Comparison of ENCODE assay signal across 8 cellular contexts in the genomic region with DNA sequence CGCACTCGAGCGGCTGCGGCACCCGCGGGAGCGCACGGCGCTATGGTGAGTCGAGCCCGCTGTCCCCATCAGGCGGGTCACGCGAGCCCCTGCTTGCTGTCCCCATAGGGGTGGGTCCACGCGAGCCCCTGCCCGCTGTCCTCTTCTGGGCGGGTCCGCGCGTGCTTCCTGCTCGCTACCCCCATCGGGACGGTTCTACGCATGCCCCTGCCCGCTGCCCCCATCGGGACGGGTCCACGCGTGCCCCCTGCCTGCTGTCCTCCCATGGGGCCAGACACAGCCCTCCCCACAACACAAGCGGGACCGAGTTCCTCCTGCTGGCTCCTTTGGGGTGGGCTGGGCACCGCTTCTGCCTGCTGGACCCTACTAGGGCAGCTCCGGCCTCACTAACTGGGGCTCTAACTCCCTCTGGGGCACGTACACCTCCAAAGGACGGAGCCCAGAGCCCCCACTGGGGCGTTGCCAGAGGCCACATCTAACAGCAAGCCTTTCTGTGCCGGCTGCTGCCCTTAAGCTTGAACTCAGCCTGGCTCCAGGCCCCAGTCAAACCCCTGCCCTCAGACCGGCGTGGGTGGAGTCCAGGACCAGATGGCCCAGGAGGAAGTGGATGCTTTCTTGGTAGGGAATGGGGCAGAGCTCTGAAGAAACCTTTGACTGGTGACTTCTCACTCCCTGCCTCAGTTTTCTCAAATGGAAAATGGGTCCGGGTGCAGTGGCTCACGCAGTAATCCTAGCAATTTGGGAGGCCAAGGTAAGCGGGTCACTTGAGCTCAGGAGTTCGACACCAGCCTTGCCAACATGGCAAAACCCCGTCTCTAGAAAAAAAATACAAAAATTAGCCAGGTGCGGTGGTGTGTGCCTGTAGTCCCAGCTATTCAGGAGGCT. TPM values are rescaled to one million over a fixed set of nuclear protein-coding genes. Genes with fewer than 3 reads are reported as not detected.
A peak's percentile ranks its signal among the peaks of the same experiment; 100 is the strongest.
DNase-seq lines count a peak whose midpoint lies in the region; ATAC-seq and TF ChIP-seq lines count a peak whose summit lies in the region.

No MANE protein-coding gene starts in this region.

- H2AFZ ChIP-seq in Karpas-422 (ENCODE audit: low read length) = peak overlapping the region; percentile 42; the same call in 1 of the 2 replicates

- CTCF ChIA-PET in WTC11 (lab: Charles Lee) = interaction anchor here (0.7 to 2.0 kb wide), 7 partner anchors 17 to 131 kb away, joined by 3 to 11 read pairs (median 5); no protein-coding TSS in a partner anchor

- H3K27me3 Mint-ChIP-seq in WTC11 (ENCODE audit: low read depth) = no peaks in the 10 kb centered on the region; the same call in 1 of the 2 replicates

- H3K4me1 ChIP-seq in Karpas-422 (ENCODE audit: low read length) = peaks cover 13% of the 10 kb centered on the region
- H3K4me1 ChIP-seq in muscle layer of colon (ENCODE audit: insufficient read depth, low read length) = peaks cover 4% of the 10 kb centered on the region

- no peaks in the 10 kb centered on the region for H3K36me3 ChIP-seq in Karpas-422 (ENCODE audit: insufficient read depth, low read length)
- H3K36me3 ChIP-seq in muscle layer of colon (ENCODE audit: insufficient read depth, low read length) = peaks cover 15% of the 10 kb centered on the region

- H4K20me1 ChIP-seq in Karpas-422 (ENCODE audit: insufficient read depth, low read depth, low read length) = no peaks in the 10 kb centered on the region

- peak overlapping the region; percentile 71 for H3K4me2 ChIP-seq in Karpas-422 (ENCODE audit: low read depth, low read length, poor library complexity, severe bottlenecking)

- DNase-seq in NCI-H1092 treated with DMSO at 0.1 percent for 48 hours (lab: John Stamatoyannopoulos, UW) (peak; percentile 26), NCI-H1092 (lab: John Stamatoyannopoulos, UW) (no peak), Karpas-422 (peak; percentile 79), WTC11 (ENCODE audit: low spot score) (peak; percentile 72), superior temporal gyrus (ENCODE audit: extremely low spot score) (peak; percentile 22)

- H3K4me1 Mint-ChIP-seq in WTC11 = peaks cover 17% of the 10 kb centered on the region

- TF ChIP-seq CTCF in WTC11 (IDR thresholded peaks at IDR 0.05) = no peak

- H3K4me3 Mint-ChIP-seq in WTC11 = peak overlapping the region; percentile 69

- H3K9me2 ChIP-seq in Karpas-422 (replicated peaks; ENCODE audit: insufficient read depth, low read length) = no peaks in the 10 kb centered on the region

- H3K4me3 ChIP-seq in Karpas-422 (ENCODE audit: low read length) (peak overlapping the region; percentile 89), muscle layer of colon (ENCODE audit: low read depth in 1 of 2, low read length in 2 of 2) (peak overlapping the region; percentile 72 to 91)

- peak; percentile 17 for ATAC-seq in GM21786 (IDR thresholded peaks at IDR 0.05; ENCODE audit: unreplicated experiment)
- peak; percentile 56 for ATAC-seq in WTC11
- ATAC-seq in esophagus mucosa = peak; percentile 43

- H3K79me2 ChIP-seq in Karpas-422 (ENCODE audit: low read length) = peaks cover 20% of the 10 kb centered on the region

- no peaks in the 10 kb centered on the region for H3K27me3 ChIP-seq in Karpas-422 (ENCODE audit: low read length)
- H3K27me3 ChIP-seq in muscle layer of colon (ENCODE audit: control insufficient read depth in 1 of 2, insufficient read depth in 2 of 2, low read length in 2 of 2) = no peaks in the 10 kb centered on the region

- H3K27ac Mint-ChIP-seq in WTC11 = no peak overlapping the region

- H3K9ac ChIP-seq in Karpas-422 (ENCODE audit: low read length) (peak overlapping the region; percentile 86), muscle layer of colon (ENCODE audit: low read length) (no peak overlapping the region)

- POLR2A ChIA-PET in WTC11 (lab: Charles Lee) = interaction anchor here (0.6 kb wide), 1 partner anchor 27 kb away, joined by 4 read pairs; no protein-coding TSS in a partner anchor

- no peaks in the 10 kb centered on the region for H3K9me3 Mint-ChIP-seq in WTC11

- peaks cover 13% of the 10 kb centered on the region for H3K36me3 Mint-ChIP-seq in WTC11

- H3K9me3 ChIP-seq in Karpas-422 (ENCODE audit: low read length) (no peaks in the 10 kb centered on the region), muscle layer of colon (ENCODE audit: low read length) (no peaks in the 10 kb centered on the region)

- H3K27ac ChIP-seq in Karpas-422 (ENCODE audit: low read length) (peak overlapping the region; percentile 32; the same call in 1 of the 2 replicates), muscle layer of colon (ENCODE audit: low read depth, low read length) (peak overlapping the region; percentile 86)

TF ChIP-seq in WTC11, 78 proteins besides CTCF, POLR2A, EP300 and RAD21 (continues in another document):
- TF ChIP-seq ATF1 (CRISPR knock-in tag; IDR thresholded peaks at IDR 0.05) (peak; percentile 33; the same call in 1 of the 2 replicates), GRHL2 (CRISPR knock-in tag; IDR thresholded peaks at IDR 0.05; ENCODE audit: insufficient replicate concordance, severe bottlenecking) (no peak), ZNF671 (CRISPR knock-in tag; IDR thresholded peaks at IDR 0.05) (no peak), FOXP1 (CRISPR knock-in tag; IDR thresholded peaks at IDR 0.05; ENCODE audit: borderline replicate concordance) (peak; percentile 56; the same call in 1 of the 2 replicates), FOXK1 (CRISPR knock-in tag; IDR thresholded peaks at IDR 0.05) (0 out of 2 replicates have a peak, but pooled peaks have one; percentile 18), TCF7 (CRISPR knock-in tag; IDR thresholded peaks at IDR 0.05; ENCODE audit: low read depth) (no peak)
- TF ChIP-seq, protein P1, sequence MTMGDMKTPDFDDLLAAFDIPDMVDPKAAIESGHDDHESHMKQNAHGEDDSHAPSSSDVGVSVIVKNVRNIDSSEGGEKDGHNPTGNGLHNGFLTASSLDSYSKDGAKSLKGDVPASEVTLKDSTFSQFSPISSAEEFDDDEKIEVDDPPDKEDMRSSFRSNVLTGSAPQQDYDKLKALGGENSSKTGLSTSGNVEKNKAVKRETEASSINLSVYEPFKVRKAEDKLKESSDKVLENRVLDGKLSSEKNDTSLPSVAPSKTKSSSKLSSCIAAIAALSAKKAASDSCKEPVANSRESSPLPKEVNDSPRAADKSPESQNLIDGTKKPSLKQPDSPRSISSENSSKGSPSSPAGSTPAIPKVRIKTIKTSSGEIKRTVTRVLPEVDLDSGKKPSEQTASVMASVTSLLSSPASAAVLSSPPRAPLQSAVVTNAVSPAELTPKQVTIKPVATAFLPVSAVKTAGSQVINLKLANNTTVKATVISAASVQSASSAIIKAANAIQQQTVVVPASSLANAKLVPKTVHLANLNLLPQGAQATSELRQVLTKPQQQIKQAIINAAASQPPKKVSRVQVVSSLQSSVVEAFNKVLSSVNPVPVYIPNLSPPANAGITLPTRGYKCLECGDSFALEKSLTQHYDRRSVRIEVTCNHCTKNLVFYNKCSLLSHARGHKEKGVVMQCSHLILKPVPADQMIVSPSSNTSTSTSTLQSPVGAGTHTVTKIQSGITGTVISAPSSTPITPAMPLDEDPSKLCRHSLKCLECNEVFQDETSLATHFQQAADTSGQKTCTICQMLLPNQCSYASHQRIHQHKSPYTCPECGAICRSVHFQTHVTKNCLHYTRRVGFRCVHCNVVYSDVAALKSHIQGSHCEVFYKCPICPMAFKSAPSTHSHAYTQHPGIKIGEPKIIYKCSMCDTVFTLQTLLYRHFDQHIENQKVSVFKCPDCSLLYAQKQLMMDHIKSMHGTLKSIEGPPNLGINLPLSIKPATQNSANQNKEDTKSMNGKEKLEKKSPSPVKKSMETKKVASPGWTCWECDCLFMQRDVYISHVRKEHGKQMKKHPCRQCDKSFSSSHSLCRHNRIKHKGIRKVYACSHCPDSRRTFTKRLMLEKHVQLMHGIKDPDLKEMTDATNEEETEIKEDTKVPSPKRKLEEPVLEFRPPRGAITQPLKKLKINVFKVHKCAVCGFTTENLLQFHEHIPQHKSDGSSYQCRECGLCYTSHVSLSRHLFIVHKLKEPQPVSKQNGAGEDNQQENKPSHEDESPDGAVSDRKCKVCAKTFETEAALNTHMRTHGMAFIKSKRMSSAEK (CRISPR knock-in tag; IDR thresholded peaks at IDR 0.05; ENCODE audit: borderline replicate concordance) = no peak
- TF ChIP-seq, protein P2, sequence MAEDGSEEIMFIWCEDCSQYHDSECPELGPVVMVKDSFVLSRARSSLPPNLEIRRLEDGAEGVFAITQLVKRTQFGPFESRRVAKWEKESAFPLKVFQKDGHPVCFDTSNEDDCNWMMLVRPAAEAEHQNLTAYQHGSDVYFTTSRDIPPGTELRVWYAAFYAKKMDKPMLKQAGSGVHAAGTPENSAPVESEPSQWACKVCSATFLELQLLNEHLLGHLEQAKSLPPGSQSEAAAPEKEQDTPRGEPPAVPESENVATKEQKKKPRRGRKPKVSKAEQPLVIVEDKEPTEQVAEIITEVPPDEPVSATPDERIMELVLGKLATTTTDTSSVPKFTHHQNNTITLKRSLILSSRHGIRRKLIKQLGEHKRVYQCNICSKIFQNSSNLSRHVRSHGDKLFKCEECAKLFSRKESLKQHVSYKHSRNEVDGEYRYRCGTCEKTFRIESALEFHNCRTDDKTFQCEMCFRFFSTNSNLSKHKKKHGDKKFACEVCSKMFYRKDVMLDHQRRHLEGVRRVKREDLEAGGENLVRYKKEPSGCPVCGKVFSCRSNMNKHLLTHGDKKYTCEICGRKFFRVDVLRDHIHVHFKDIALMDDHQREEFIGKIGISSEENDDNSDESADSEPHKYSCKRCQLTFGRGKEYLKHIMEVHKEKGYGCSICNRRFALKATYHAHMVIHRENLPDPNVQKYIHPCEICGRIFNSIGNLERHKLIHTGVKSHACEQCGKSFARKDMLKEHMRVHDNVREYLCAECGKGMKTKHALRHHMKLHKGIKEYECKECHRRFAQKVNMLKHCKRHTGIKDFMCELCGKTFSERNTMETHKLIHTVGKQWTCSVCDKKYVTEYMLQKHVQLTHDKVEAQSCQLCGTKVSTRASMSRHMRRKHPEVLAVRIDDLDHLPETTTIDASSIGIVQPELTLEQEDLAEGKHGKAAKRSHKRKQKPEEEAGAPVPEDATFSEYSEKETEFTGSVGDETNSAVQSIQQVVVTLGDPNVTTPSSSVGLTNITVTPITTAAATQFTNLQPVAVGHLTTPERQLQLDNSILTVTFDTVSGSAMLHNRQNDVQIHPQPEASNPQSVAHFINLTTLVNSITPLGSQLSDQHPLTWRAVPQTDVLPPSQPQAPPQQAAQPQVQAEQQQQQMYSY (CRISPR knock-in tag; IDR thresholded peaks at IDR 0.05) = 0 out of 2 replicates have a peak, but pooled peaks have one; percentile 13

RNA-seq across cellular contexts. Expression of a gene that starts 0.7 kb away (rescaled TPM):
- total RNA-seq in Karpas-422 (2014; rRNA removed; shearing (Covaris generic); ENCODE audit: low replicate concordance) = 25.0 and 25.5 TPM in 2 replicates
- total RNA-seq in WTC11 (2021) = 54.0 to 71.7 TPM (median 67.1 TPM) in 3 replicates
- total RNA-seq in esophagus mucosa = 28.5 TPM

RNA-seq across cellular contexts. Expression of a gene that starts 44.7 kb away (rescaled TPM):
- total RNA-seq in Karpas-422 (2014; rRNA removed; shearing (Covaris generic); ENCODE audit: low replicate concordance) = 93.0 and 130 TPM in 2 replicates
- total RNA-seq in WTC11 (2021) (81.7 to 108 TPM (median 108 TPM) in 3 replicates), esophagus mucosa (104 TPM)
